8 cellular contexts compared by ENCODE assay signal in genomic region chr5:175478384-175479124, GRCh38. TPM values are rescaled to one million over a fixed set of nuclear protein-coding genes. Genes with fewer than 3 reads are reported as not detected.
DNase-seq lines count a peak whose midpoint lies in the region; ATAC-seq and TF ChIP-seq lines count a peak whose summit lies in the region.

Gene SFXN1, plus strand, starts transcription at chr5:175478560. Its CDS starts 13,544 bp downstream, at chr5:175492104.

- no peaks in the 10 kb centered on the region for H3K9me3 Mint-ChIP-seq in Calu3 (ENCODE audit: low read depth, unreplicated experiment)
- no peaks in the 10 kb centered on the region for H3K9me3 Mint-ChIP-seq in naive thymus-derived CD8-positive, alpha-beta T cell

- H3K4me3 Mint-ChIP-seq in Calu3 (ENCODE audit: low read depth, unreplicated experiment) = peak within 1 kb of the TSS; percentile 96
- H3K4me3 Mint-ChIP-seq in naive thymus-derived CD8-positive, alpha-beta T cell = peak within 1 kb of the TSS; percentile 89 to 98 (median 96)

- TF ChIP-seq CTCF in Calu3 (IDR thresholded peaks at IDR 0.05; ENCODE audit: unreplicated experiment) = no peak
- no peak for TF ChIP-seq CTCF in fibroblast of lung (conservative IDR thresholded peaks at IDR 0.05 in 1 of 2, IDR thresholded peaks at IDR 0.05 in 1 of 2; ENCODE audit: low read depth in 1 of 2, low read length in 2 of 2)

- peak within 1 kb of the TSS; percentile 84 to 96 (median 90) for H3K4me3 ChIP-seq in fibroblast of lung (replicated peaks in 1 of 4; ENCODE audit: control extremely low read depth in 1 of 4, insufficient read depth in 1 of 4, low read depth in 3 of 4, low read length in 4 of 4)

- no peaks in the 10 kb centered on the region for H3K4me1 ChIP-seq in fibroblast of lung (ENCODE audit: control insufficient read depth, extremely low read depth, insufficient read depth, low read length)

- H3K4me1 Mint-ChIP-seq in Calu3 (ENCODE audit: low read depth, unreplicated experiment) = peaks cover 18% of the 10 kb centered on the region
- peaks cover 28 to 56% (median 51%) of the 10 kb centered on the region in 4 donors for H3K4me1 Mint-ChIP-seq in naive thymus-derived CD8-positive, alpha-beta T cell

- no peaks in the 10 kb centered on the region for H3K9me3 ChIP-seq in fibroblast of lung (ENCODE audit: control insufficient read depth, insufficient read depth, low read depth, low read length)

- H3K36me3 Mint-ChIP-seq in Calu3 (ENCODE audit: insufficient read depth, unreplicated experiment) = peaks cover 35% of the 10 kb centered on the region
- H3K36me3 Mint-ChIP-seq in naive thymus-derived CD8-positive, alpha-beta T cell = peaks cover 0 to 31% (median 9%) of the 10 kb centered on the region in 3 donors

- H2AFZ ChIP-seq in fibroblast of lung (ENCODE audit: low read length) = peak within 1 kb of the TSS; percentile 94

- H3K36me3 ChIP-seq in fibroblast of lung (ENCODE audit: control insufficient read depth, insufficient read depth, low read length) = no peaks in the 10 kb centered on the region

- no peaks in the 10 kb centered on the region for H4K20me1 ChIP-seq in fibroblast of lung (ENCODE audit: control insufficient read depth, extremely low read depth, insufficient read depth, low read length)

- CTCF ChIA-PET in Calu3 (lab: Charles Lee) = interaction anchor here (1.5 to 2.5 kb wide), 2 partner anchors 14 to 240 kb away, joined by 3 to 16 read pairs; no protein-coding TSS in a partner anchor

- H3K27ac Mint-ChIP-seq in Calu3 (ENCODE audit: unreplicated experiment) = peak within 1 kb of the TSS; percentile 80
- peak within 1 kb of the TSS; percentile 83 to 98 (median 96) for H3K27ac Mint-ChIP-seq in naive thymus-derived CD8-positive, alpha-beta T cell

- H3K4me2 ChIP-seq in fibroblast of lung (ENCODE audit: extremely low read depth, insufficient read depth, low read length) = peak within 1 kb of the TSS; percentile 86

- H3K79me2 ChIP-seq in fibroblast of lung (ENCODE audit: control insufficient read depth, insufficient read depth, low read length) = peaks cover 48% of the 10 kb centered on the region

- peak within 1 kb of the TSS; percentile 83 for H3K9ac ChIP-seq in fibroblast of lung (ENCODE audit: insufficient read depth, low read length)

- POLR2A ChIA-PET in naive thymus-derived CD8-positive, alpha-beta T cell (lab: Charles Lee) = interaction anchor here (0.8 to 5.2 kb wide), 6 partner anchors 9 to 55 kb away, joined by 3 to 65 read pairs (median 4); no protein-coding TSS in a partner anchor

- DNase-seq in Calu3 (peak; percentile 86), HT-29 (ENCODE audit: low spot score) (peak; percentile 69), activated T-helper 1 cell treated with Interleukin-2 at 50 U/mL for 16 hours (ENCODE audit: low read depth) (peak; percentile 72), fibroblast of lung (ENCODE audit: low read depth in 2 of 2) (peak; percentile 69 to 70)
- DNase-seq in naive thymus-derived CD8-positive, alpha-beta T cell = peak; percentile 61 to 82 (median 71)
- peak; percentile 44 to 79 (median 60) for DNase-seq in stimulated activated naive CD4-positive, alpha-beta T cell (lab: John Stamatoyannopoulos, UW)

- H3K27me3 Mint-ChIP-seq in Calu3 (ENCODE audit: unreplicated experiment) = peaks cover 29% of the 10 kb centered on the region
- peaks cover 0 to 8% (median 0%) of the 10 kb centered on the region in 5 donors for H3K27me3 Mint-ChIP-seq in naive thymus-derived CD8-positive, alpha-beta T cell

- H3K27me3 ChIP-seq in fibroblast of lung (ENCODE audit: control insufficient read depth, insufficient read depth, low read length) = peaks cover 7% of the 10 kb centered on the region

- no TSS peak for BruUV-seq in Calu3 (replicated peaks; lab: Mats Ljungman, UMichigan)

- intact Hi-C loops in Calu3 (cut with micrococcal nuclease; ENCODE audit: unreplicated experiment) = no loop called here

- H3K27ac ChIP-seq in fibroblast of lung (ENCODE audit: insufficient read depth, low read length) = peak within 1 kb of the TSS; percentile 82

- peak; percentile 91 for ATAC-seq in GM19467 (IDR thresholded peaks at IDR 0.05; ENCODE audit: unreplicated experiment)
- peak; percentile 56 to 76 for ATAC-seq in naive thymus-derived CD8-positive, alpha-beta T cell

TF ChIP-seq in PFSK-1, 5 proteins besides CTCF, POLR2A, EP300 and RAD21:
- TF ChIP-seq TAF1 (IDR thresholded peaks at IDR 0.05; ENCODE audit: borderline replicate concordance, insufficient read depth, low read length) = peak; percentile 80; the same call in 1 of the 2 replicates
- peak; percentile 74 for TF ChIP-seq POLR2AphosphoS5 (IDR thresholded peaks at IDR 0.05; ENCODE audit: low read depth, low read length)
- TF ChIP-seq SIN3A (IDR thresholded peaks at IDR 0.05; ENCODE audit: borderline replicate concordance, insufficient read depth, low read length) = no peak
- peak; percentile 91 for TF ChIP-seq FOXP2 (optimal IDR thresholded peaks at IDR 0.05; ENCODE audit: borderline replicate concordance, extremely low read depth, extremely low read length, insufficient read depth)
- TF ChIP-seq REST (IDR thresholded peaks at IDR 0.05; ENCODE audit: insufficient read depth in 1 of 2, low read depth in 2 of 2, low read length in 2 of 2) = no peak

RNA-seq across cellular contexts. Expression of gene SFXN1, which starts in this region (rescaled TPM):
- total RNA-seq in Calu3 (2022) (105 and 106 TPM in 2 replicates), fibroblast of lung (53.7 and 58.3 TPM in 2 replicates)
- total RNA-seq in HT-29 (2014; rRNA removed; shearing (Covaris generic)) = 97.9 and 137 TPM in 2 replicates
- 94.1 TPM for polyA plus RNA-seq in PFSK-1 (2012; ENCODE audit: insufficient read length, low read depth)
- polyA plus RNA-seq in fibroblast of lung = 125 and 150 TPM in 2 replicates
- polyA plus RNA-seq in fibroblast of lung (2012) = 60.6 and 79.4 TPM in 2 replicates
- polyA minus RNA-seq in fibroblast of lung (ENCODE audit: low replicate concordance) = 124 and 149 TPM in 2 replicates
- total RNA-seq in naive thymus-derived CD8-positive, alpha-beta T cell = 10 to 100 TPM; 76.3 to 93.0 TPM
- polyA plus RNA-seq in naive thymus-derived CD8-positive, alpha-beta T cell = 10 to 100 TPM; 54.0 to 76.9 (median 57.4) TPM

Comparison
In these comparisons a context has a peak if more than half of its experiments do, and no peak if none do; other contexts are left out.
1. Peak in every context shown above with its lines: DNase-seq, ATAC-seq, H3K4me3 ChIP-seq and H3K27ac ChIP-seq.